Comparison of ENCODE assay signal across 8 cellular contexts in genomic region chr11:64449381-64450167, GRCh38.
DNase-seq lines count a peak whose midpoint lies in the region; ATAC-seq, FAIRE-seq and TF ChIP-seq lines count a peak whose summit lies in the region.

No MANE protein-coding gene starts in this region.

- no peaks in the 10 kb centered on the region for H4K20me1 ChIP-seq in endothelial cell of umbilical vein (replicated peaks; ENCODE audit: control insufficient read depth, extremely low read depth, insufficient read depth, low read length)

- H3K27ac ChIP-seq in endothelial cell of umbilical vein (ENCODE audit: insufficient read depth, low read depth, low read length) = no peak overlapping the region

- FAIRE-seq in endothelial cell of umbilical vein (lab: Jason Lieb, UNC) = peak; percentile 77

- H3K4me3 ChIP-seq in endothelial cell of umbilical vein (replicated peaks in 1 of 3; ENCODE audit: insufficient read depth in 1 of 3, low read depth in 1 of 3, low read length in 3 of 3) (no peak overlapping the region), mononuclear cell (ENCODE audit: low read length) (peak overlapping the region; percentile 32)

- H3K27me3 ChIP-seq in endothelial cell of umbilical vein (ENCODE audit: control insufficient read depth in 2 of 2, insufficient read depth in 2 of 2, low read length in 2 of 2) (peaks cover 7% of the 10 kb centered on the region in 2 experiments), mononuclear cell (ENCODE audit: insufficient read depth, low read length) (no peaks in the 10 kb centered on the region)

- TF ChIP-seq CTCF in endothelial cell of umbilical vein (IDR thresholded peaks at IDR 0.05; ENCODE audit: extremely low read depth in 1 of 2, insufficient read depth in 1 of 2, low read depth in 1 of 2, low read length in 2 of 2) = peak; percentile 87 to 96

- H3K9me1 ChIP-seq in endothelial cell of umbilical vein (replicated peaks; ENCODE audit: control insufficient read depth, extremely low read depth, insufficient read depth, low read length) = no peaks in the 10 kb centered on the region

- H3K79me2 ChIP-seq in endothelial cell of umbilical vein (ENCODE audit: control insufficient read depth, insufficient read depth, low read length) = no peaks in the 10 kb centered on the region

- peak; percentile 98 for DNase-seq in ELF-1 (ENCODE audit: low read depth, low spot score)
- DNase-seq in HS-27A (ENCODE audit: low read depth) = peak; percentile 40
- DNase-seq in NOMO-1 treated with dmso at 0.1 percent for 144 hours (lab: John Stamatoyannopoulos, UW; ENCODE audit: unreplicated experiment) = peak; percentile 80
- peak; percentile 29 for DNase-seq in activated CD8-positive, alpha-beta memory T cell treated with anti-CD3 and anti-CD28 coated beads, Interleukin-2, amount 50 U/mL, for 1 hour (ENCODE audit: extremely low read depth)
- DNase-seq in endothelial cell of umbilical vein (ENCODE audit: low read depth, low spot score) = peak; percentile 59
- peak; percentile 50 to 68 for DNase-seq in stimulated activated CD8-positive, alpha-beta memory T cell treated with anti-CD3 and anti-CD28 coated beads, Interleukin-2, amount 100 ng/mL, for 48 hours (ENCODE audit: low read depth in 2 of 2)

- CTCF ChIA-PET in endothelial cell of umbilical vein (lab: Charles Lee) = interaction anchor here (0.6 to 6.7 kb wide), 55 partner anchors 7 to 255 kb away, joined by 3 to 143 read pairs (median 5); partner anchors contain the start of genes PRDX5 and TRMT112

- no peak for TF ChIP-seq POLR2A in endothelial cell of umbilical vein (IDR thresholded peaks at IDR 0.05; ENCODE audit: low read depth, low read length)

- H2AFZ ChIP-seq in endothelial cell of umbilical vein (ENCODE audit: low read depth, low read length) = peak overlapping the region; percentile 24

- no TSS peak for BruUV-seq in endothelial cell of umbilical vein (replicated peaks; lab: Mats Ljungman, UMichigan)

- H3K9me3 ChIP-seq in endothelial cell of umbilical vein (replicated peaks; ENCODE audit: control insufficient read depth, insufficient read depth, low read length) = no peaks in the 10 kb centered on the region
- H3K9me3 ChIP-seq in mononuclear cell (ENCODE audit: low read depth, low read length) = no peaks in the 10 kb centered on the region

- no peak overlapping the region for H3K4me2 ChIP-seq in endothelial cell of umbilical vein (ENCODE audit: insufficient read depth, low read length)

- H3K9ac ChIP-seq in endothelial cell of umbilical vein (replicated peaks; ENCODE audit: extremely low read depth, insufficient read depth, low read length) = no peak overlapping the region

- POLR2A ChIA-PET in endothelial cell of umbilical vein (lab: Charles Lee) = interaction anchor here (0.6 kb wide), 1 partner anchor 694 kb away, joined by 3 read pairs; no protein-coding TSS in a partner anchor

- dilution Hi-C loops in endothelial cell of umbilical vein (cut with MboI; ENCODE audit: extremely low pct_ligation_motif_present, low sequenced_read_pairs) = no loop called here

- H3K4me1 ChIP-seq in endothelial cell of umbilical vein (ENCODE audit: control insufficient read depth, extremely low read depth, insufficient read depth, low read length) (peaks cover 2% of the 10 kb centered on the region), mononuclear cell (ENCODE audit: insufficient read depth, low read length) (peaks cover 38% of the 10 kb centered on the region)

- no peaks in the 10 kb centered on the region for H3K36me3 ChIP-seq in endothelial cell of umbilical vein (ENCODE audit: control insufficient read depth in 2 of 2, extremely low read depth in 1 of 2, insufficient read depth in 2 of 2, low read length in 2 of 2)

- ATAC-seq in HG03280 (IDR thresholded peaks at IDR 0.05; ENCODE audit: unreplicated experiment) = no peak

- intact Hi-C loops in endothelial cell of umbilical vein (cut with micrococcal nuclease) = loop anchor here (1.0 kb wide), 3 partner anchors 200 to 274 kb away; partner anchors contain the start of gene NRXN2

TF ChIP-seq in endothelial cell of umbilical vein, 7 proteins besides CTCF, POLR2A, EP300 and RAD21:
- no peak for TF ChIP-seq EZH2 (IDR thresholded peaks at IDR 0.05; ENCODE audit: borderline replicate concordance, low read depth, low read length, severe bottlenecking)
- no peak for TF ChIP-seq JUN (IDR thresholded peaks at IDR 0.05; ENCODE audit: borderline replicate concordance, insufficient read depth, insufficient read length, low read depth)
- TF ChIP-seq MYC (IDR thresholded peaks at IDR 0.05; ENCODE audit: low read depth, low read length) = no peak
- TF ChIP-seq MAX (IDR thresholded peaks at IDR 0.05; ENCODE audit: insufficient read depth, insufficient read length) = no peak
- no peak for TF ChIP-seq FOS (IDR thresholded peaks at IDR 0.05; ENCODE audit: borderline replicate concordance, insufficient read depth, low read length)
- no peak for TF ChIP-seq GATA2 (IDR thresholded peaks at IDR 0.05; ENCODE audit: insufficient read depth, insufficient read length, low read depth, low read length)
- TF ChIP-seq POLR2AphosphoS5 (IDR thresholded peaks at IDR 0.05; ENCODE audit: insufficient read depth, low read depth, low read length) = no peak
TF ChIP-seq in endothelial cell of umbilical vein: peak in this region for 0.

Comparison
In these comparisons a context has a peak if more than half of its experiments do, and no peak if none do; other contexts are left out.
1. DNase-seq: peak in every context shown above with its lines; median percentile 98 in ELF-1; 80 in NOMO-1 treated with dmso at 0.1 percent for 144 hours; 59 in endothelial cell of umbilical vein; 59 in stimulated activated CD8-positive, alpha-beta memory T cell treated with anti-CD3 and anti-CD28 coated beads, Interleukin-2, amount 100 ng/mL, for 48 hours; 40 in HS-27A; 29 in activated CD8-positive, alpha-beta memory T cell treated with anti-CD3 and anti-CD28 coated beads, Interleukin-2, amount 50 U/mL, for 1 hour.